9 cellular contexts compared by ENCODE assay signal in genomic region chr5:13250450-13251291, GRCh38.
A peak's percentile ranks its signal among the peaks of the same experiment; 100 is the strongest.
DNase-seq lines count a peak whose midpoint lies in the region; ATAC-seq, FAIRE-seq and TF ChIP-seq lines count a peak whose summit lies in the region.
"Had no signal": no experiment of that assay in that cellular context is flagged by ENCODE, and none has a peak within 500 bp of the region (broad histone marks: within the 10 kb centered on the region; RNA-seq: fewer than 3 reads in every experiment).

No MANE protein-coding gene starts in this region.

- CTCF ChIA-PET in A549 (lab: Yijun Ruan, JAX) = interaction anchor here (0.8 to 1.6 kb wide), 5 partner anchors 8 to 532 kb away, joined by 3 to 6 read pairs (median 4); no protein-coding TSS in a partner anchor

- H3K27me3 ChIP-seq in endocrine pancreas (ENCODE audit: control insufficient read depth, insufficient read depth, low read length) (no peaks in the 10 kb centered on the region), ovary (no peaks in the 10 kb centered on the region), transverse colon (no peaks in the 10 kb centered on the region)

- H3K4me2 ChIP-seq in A549 = no peak overlapping the region

- in situ Hi-C loops in transverse colon (cut with MboI; ENCODE audit: low pct_ligation_motif_present in 1 of 4, low pct_unique_long_range_greater_than_20kb in 1 of 4, low sequenced_read_pairs in 3 of 4) = no loop called here

- H3K4me3 ChIP-seq in A549 (no peak overlapping the region), endocrine pancreas (ENCODE audit: control insufficient read depth, insufficient read depth, low read length) (peak overlapping the region; percentile 20), ovary (no peak overlapping the region), transverse colon (no peak overlapping the region)
- H3K4me3 ChIP-seq: lung had no signal

- TF ChIP-seq POLR2A in A549 (IDR thresholded peaks at IDR 0.05; ENCODE audit: low read length) (no peak), ovary (IDR thresholded peaks at IDR 0.05) (no peak), transverse colon (IDR thresholded peaks at IDR 0.05) (no peak)

- no peak overlapping the region for H3K9ac ChIP-seq in endocrine pancreas (ENCODE audit: control insufficient read depth, insufficient read depth, low read length)

- no peaks in the 10 kb centered on the region for H3K9me3 ChIP-seq in A549
- H3K9me3 ChIP-seq in endocrine pancreas (ENCODE audit: control insufficient read depth, low read length) = no peaks in the 10 kb centered on the region
- no peaks in the 10 kb centered on the region for H3K9me3 ChIP-seq in ovary
- H3K9me3 ChIP-seq in transverse colon = no peaks in the 10 kb centered on the region

- peak; percentile 26; the same call in 2 of the 3 replicates for TF ChIP-seq CTCF in A549 (IDR thresholded peaks at IDR 0.05)
- no peak for TF ChIP-seq CTCF in ovary (IDR thresholded peaks at IDR 0.05)
- peak in 2 of 5 experiments; percentile 26 to 30 for TF ChIP-seq CTCF in transverse colon (IDR thresholded peaks at IDR 0.05)

- TF ChIP-seq EP300 in A549 (IDR thresholded peaks at IDR 0.05) (no peak), ovary (IDR thresholded peaks at IDR 0.05) (no peak), transverse colon (IDR thresholded peaks at IDR 0.05; ENCODE audit: low read depth) (no peak)

- no peak for FAIRE-seq in A549 (lab: Jason Lieb, UNC)

- DNase-seq in A549 (ENCODE audit: low read depth in 1 of 2, low spot score in 1 of 2) = peak; percentile 14 to 19
- DNase-seq in LoVo (ENCODE audit: low spot score) = peak; percentile 21
- no peak for DNase-seq in ovary
- no peak for DNase-seq in NOMO-1 (lab: John Stamatoyannopoulos, UW; ENCODE audit: unreplicated experiment in 2 of 2)
- no peak for DNase-seq in NCI-H1930 (lab: John Stamatoyannopoulos, UW)
- no peak for DNase-seq in transverse colon

- H3K4me1 ChIP-seq in A549 (no peaks in the 10 kb centered on the region), endocrine pancreas (ENCODE audit: control insufficient read depth, insufficient read depth, low read length) (peaks cover 27% of the 10 kb centered on the region), ovary (ENCODE audit: insufficient read depth) (no peaks in the 10 kb centered on the region), transverse colon (no peaks in the 10 kb centered on the region)

- POLR2A ChIA-PET in A549 (lab: Yijun Ruan, JAX) = no interaction called here

- ATAC-seq in A549 (peak in 1 of 2 experiments; percentile 61; a peak in 2 of 6 replicates), GM18868 (IDR thresholded peaks at IDR 0.05; ENCODE audit: unreplicated experiment) (peak; percentile 96)

- intact Hi-C loops in ovary (cut with DNase I) = no loop called here
- intact Hi-C loops in transverse colon (cut with DNase I; ENCODE audit: low total_unique reads) = no loop called here

- H3K36me3 ChIP-seq in endocrine pancreas (ENCODE audit: control insufficient read depth, insufficient read depth, low read length) = no peaks in the 10 kb centered on the region
- H3K36me3 ChIP-seq in ovary = no peaks in the 10 kb centered on the region
- no peaks in the 10 kb centered on the region for H3K36me3 ChIP-seq in transverse colon

- 37% methylated on average over 4 of the region's 4 CpGs for WGBS in A549 (ENCODE audit: missing lambda C conversion rate)
- 74 to 88% (median 78%) methylated on average over 4 of the region's 4 CpGs for WGBS in ovary, 3 donors
- WGBS in transverse colon (ENCODE audit: low coverage in 1 of 2), 2 donors = 74 to 77% methylated on average over 4 of the region's 4 CpGs

- peak; percentile 11 to 29; a peak in 2 of 5 replicates for TF ChIP-seq RAD21 in A549 (conservative IDR thresholded peaks at IDR 0.05 in 1 of 2, IDR thresholded peaks at IDR 0.05 in 1 of 2)

- H3K27ac ChIP-seq in A549 (no peak overlapping the region), ovary (no peak overlapping the region), transverse colon (no peak overlapping the region)

TF ChIP-seq in A549, 52 proteins besides CTCF, POLR2A, EP300 and RAD21:
- TF ChIP-seq SREBF2 (IDR thresholded peaks at IDR 0.05) (no peak), SMC3 (IDR thresholded peaks at IDR 0.05) (0 out of 3 replicates have a peak, but pooled peaks have one; percentile 6)
TF ChIP-seq in A549: peak in this region for 1.

Comparison
In these comparisons a context has a peak if more than half of its experiments do, and no peak if none do; other contexts are left out.
1. DNase-seq: peak in A549 (2 of 2) and LoVo (single experiment); none in ovary (0 of 5), NOMO-1 (0 of 2), NCI-H1930 (0 of 2) and transverse colon (single experiment).